Comparison of ENCODE assay signal across 27 cellular contexts in the genomic region with DNA sequence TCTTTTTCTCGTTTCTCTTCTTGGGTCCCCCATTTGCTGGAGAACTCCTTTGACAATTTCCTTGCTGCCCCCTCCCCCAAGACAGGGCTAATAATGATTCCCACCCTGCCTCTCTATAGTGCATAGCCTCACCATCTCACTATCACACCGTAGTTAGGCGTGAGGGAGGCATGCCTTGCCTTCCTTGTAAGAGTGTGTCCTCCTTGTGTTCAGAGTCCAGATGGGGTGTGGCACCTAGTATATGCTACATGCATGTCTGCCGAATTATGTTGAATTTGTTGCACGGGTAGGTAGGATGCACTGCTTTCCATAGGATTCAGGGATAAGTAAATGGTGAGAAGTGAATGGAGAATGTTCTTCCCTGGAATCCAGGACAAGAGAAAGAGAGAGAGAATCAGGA.
DNase-seq lines count a peak whose midpoint lies in the region; ATAC-seq, FAIRE-seq and TF ChIP-seq lines count a peak whose summit lies in the region.
"Had no signal": no experiment of that assay in that cellular context is flagged by ENCODE, and none has a peak within 500 bp of the region (broad histone marks: within the 10 kb centered on the region; RNA-seq: fewer than 3 reads in every experiment).

No MANE protein-coding gene starts in this region.

- FAIRE-seq in H1 (lab: Jason Lieb, UNC) = no peak
- FAIRE-seq in small intestine (lab: Jason Lieb, UNC) = no peak
- FAIRE-seq: A204.1, GM12878, GM12892, GM18507 had no signal

- no peak overlapping the region for H3K14ac ChIP-seq in IMR-90 (replicated peaks; ENCODE audit: low read depth, low read length)
- no peak overlapping the region for H3K14ac ChIP-seq in H1 (ENCODE audit: insufficient read length)

- in situ Hi-C loops in IMR-90 (cut with MboI; ENCODE audit: low sequenced_read_pairs) = no loop called here

- H3K56ac ChIP-seq in IMR-90 (ENCODE audit: extremely low read depth, insufficient read depth, low read length) (no peak overlapping the region), H1 (replicated peaks; ENCODE audit: insufficient read length, low read depth, low read length) (no peak overlapping the region)

- CTCF ChIA-PET in IMR-90 (lab: Yijun Ruan, JAX) (no interaction called here), H1 (lab: Charles Lee; ENCODE audit: partially characterized antibody) (no interaction called here), RWPE1 (lab: Yijun Ruan, JAX) (interaction anchor here (0.6 kb wide), 2 partner anchors 21 to 418 kb away, joined by 3 read pairs; no protein-coding TSS in a partner anchor)

- intact Hi-C loops in IMR-90 (cut with micrococcal nuclease) (no loop called here), mucosa of descending colon (cut with DNase I, micrococcal nuclease) (no loop called here)

- H3K36me3 ChIP-seq in IMR-90 (ENCODE audit: control insufficient read depth, insufficient read depth, low read length) (no peaks in the 10 kb centered on the region), H1 (ENCODE audit: control insufficient read depth in 2 of 4, insufficient read depth in 4 of 4, low read length in 3 of 4) (no peaks in the 10 kb centered on the region), mucosa of descending colon (ENCODE audit: low read depth) (no peaks in the 10 kb centered on the region), small intestine (ENCODE audit: control insufficient read depth in 2 of 2, insufficient read depth in 2 of 2, low read length in 2 of 2) (no peaks in the 10 kb centered on the region)
- H3K36me3 ChIP-seq: BE2C, BLaER1 had no signal

- H2AK9ac ChIP-seq in IMR-90 (replicated peaks; ENCODE audit: low read depth, low read length, poor library complexity) = no peak overlapping the region

- TF ChIP-seq CTCF in IMR-90 (conservative IDR thresholded peaks at IDR 0.05; ENCODE audit: low read depth, low read length) (no peak), H1 (IDR thresholded peaks at IDR 0.05; ENCODE audit: control extremely low read depth in 1 of 3, insufficient read depth in 1 of 3, low read depth in 1 of 3, low read length in 3 of 3) (no peak), mucosa of descending colon (IDR thresholded peaks at IDR 0.05) (no peak), RWPE1 (conservative IDR thresholded peaks at IDR 0.05; ENCODE audit: low read depth) (no peak)

- TF ChIP-seq POLR2A in IMR-90 (IDR thresholded peaks at IDR 0.05; ENCODE audit: low read depth, low read length) = no peak
- TF ChIP-seq POLR2A in H1 (IDR thresholded peaks at IDR 0.05; ENCODE audit: control extremely low read depth in 1 of 2, low read depth in 2 of 2, low read length in 2 of 2) = no peak

- peak overlapping the region; percentile 9 for H2AFZ ChIP-seq in IMR-90 (replicated peaks; ENCODE audit: low read length, poor library complexity)
- H2AFZ ChIP-seq in H1 (ENCODE audit: low read length) = no peak overlapping the region

- H2BK120ac ChIP-seq in IMR-90 (ENCODE audit: low read depth, low read length) = no peak overlapping the region
- H2BK120ac ChIP-seq in H1 (replicated peaks; ENCODE audit: low read depth, low read length) = no peak overlapping the region

- H3K23me2 ChIP-seq in H1 (ENCODE audit: low read depth, low read length) = no peaks in the 10 kb centered on the region

- WGBS in IMR-90 (ENCODE audit: extremely low coverage in 2 of 2, insufficient read length in 1 of 2), 2 experiments = no CpG with 5 or more reads among the region's 5 CpGs
- WGBS in H1 (ENCODE audit: extremely low coverage in 1 of 2, insufficient coverage in 1 of 2, insufficient read length in 1 of 2, insufficient replicate concordance in 2 of 2, low coverage in 1 of 2, low lambda C conversion rate in 2 of 2, missing lambda C conversion rate in 1 of 2), 2 experiments = 89% methylated on average over 5 of the region's 5 CpGs; no CpG with 5 or more reads in 1 of the 2 experiments
- WGBS in small intestine, 3 donors = 63 to 84% (median 65%) methylated on average over 5 of the region's 5 CpGs

- H4K8ac ChIP-seq in IMR-90 (ENCODE audit: low read depth in 2 of 2, low read length in 2 of 2) = no peak overlapping the region
- H4K8ac ChIP-seq in H1 (ENCODE audit: extremely low read depth, insufficient read depth, low read length) = no peak overlapping the region

- H4K91ac ChIP-seq in IMR-90 (ENCODE audit: insufficient read depth, low read depth, low read length) = no peak overlapping the region
- H4K91ac ChIP-seq in H1 (replicated peaks; ENCODE audit: insufficient read length, low read length) = no peak overlapping the region

- H3K4me3 ChIP-seq in IMR-90 (ENCODE audit: insufficient read depth, low read depth, low read length) (no peak overlapping the region), H1 (ENCODE audit: extremely low read depth in 1 of 4, insufficient read depth in 2 of 4, low read depth in 3 of 4, low read length in 4 of 4) (no peak overlapping the region), mucosa of descending colon (no peak overlapping the region), small intestine (ENCODE audit: low read depth in 1 of 2, low read length in 2 of 2) (no peak overlapping the region)
- H3K4me3 ChIP-seq: BLaER1, GM12878 had no signal

- H3K9ac ChIP-seq in IMR-90 (ENCODE audit: low read depth, low read length) (no peak overlapping the region), H1 (replicated peaks in 1 of 4; ENCODE audit: extremely low read depth in 1 of 4, low read depth in 3 of 4, low read length in 3 of 4) (no peak overlapping the region)
- H3K9ac ChIP-seq: BLaER1 had no signal

- dilution Hi-C loops in IMR-90 (cut with HindIII; ENCODE audit: low sequenced_read_pairs, unreplicated experiment) = no loop called here

- no peak for TF ChIP-seq EP300 in H1 (IDR thresholded peaks at IDR 0.05; ENCODE audit: borderline replicate concordance in 1 of 2, low read depth in 2 of 2, low read length in 2 of 2)

- H2BK15ac ChIP-seq in IMR-90 (ENCODE audit: low read depth, low read length) (no peak overlapping the region), H1 (ENCODE audit: low read length) (no peak overlapping the region)

- no peak overlapping the region for H3K4ac ChIP-seq in IMR-90 (ENCODE audit: low read depth, low read length)
- H3K4ac ChIP-seq in H1 (replicated peaks; ENCODE audit: insufficient read length, low read depth, low read length) = no peak overlapping the region

- no peak overlapping the region for H2BK5ac ChIP-seq in IMR-90 (ENCODE audit: low read depth, low read length, poor library complexity, severe bottlenecking)
- H2BK5ac ChIP-seq in H1 (ENCODE audit: low read depth, low read length) = no peak overlapping the region

- no peak for ATAC-seq in IMR-90 (ENCODE audit: low read depth)
- ATAC-seq in mucosa of descending colon = peak; percentile 42
- ATAC-seq: GM12878 had no signal

- no peak overlapping the region for H2AK5ac ChIP-seq in IMR-90 (ENCODE audit: low read depth, low read length)
- no peak overlapping the region; the same call in 1 of the 2 replicates for H2AK5ac ChIP-seq in H1 (ENCODE audit: low read depth, low read length)

- BruUV-seq in IMR-90 (replicated peaks; lab: Mats Ljungman, UMichigan) = no TSS peak

- POLR2A ChIA-PET in IMR-90 (lab: Charles Lee; ENCODE audit: unreplicated experiment) = no interaction called here
- POLR2A ChIA-PET in H1 (lab: Charles Lee; ENCODE audit: partially characterized antibody) = no interaction called here
- POLR2A ChIA-PET in RWPE1 (lab: Yijun Ruan, JAX; ENCODE audit: low non-redundant PET) = no interaction called here

- H2BK20ac ChIP-seq in IMR-90 (ENCODE audit: low read depth, low read length) (no peak overlapping the region), H1 (ENCODE audit: low read length) (no peak overlapping the region)

- TF ChIP-seq RAD21 in IMR-90 (IDR thresholded peaks at IDR 0.05; ENCODE audit: low read length) (no peak), H1 (IDR thresholded peaks at IDR 0.05 in 1 of 2, conservative IDR thresholded peaks at IDR 0.05 in 1 of 2; ENCODE audit: low read depth in 2 of 2, low read length in 2 of 2) (no peak)

- H3K27ac ChIP-seq in IMR-90 (ENCODE audit: insufficient read depth, low read length) (no peak overlapping the region), H1 (ENCODE audit: low read depth, low read length) (no peak overlapping the region), small intestine (ENCODE audit: low read depth in 1 of 2, low read length in 1 of 2) (no peak overlapping the region), RWPE1 (no peak overlapping the region)
- H3K27ac ChIP-seq: BLaER1 had no signal

- H3K27me3 ChIP-seq in IMR-90 (ENCODE audit: control insufficient read depth, insufficient read depth, low read length) (no peaks in the 10 kb centered on the region), H1 (replicated peaks in 1 of 4; ENCODE audit: control insufficient read depth in 3 of 4, extremely low read depth in 1 of 4, insufficient read depth in 3 of 4, low read length in 3 of 4) (0 out of 7 replicates have a peak, but pooled peaks cover 0 to 1% (median 0%) of the 10 kb centered on the region in 4 experiments), small intestine (ENCODE audit: control insufficient read depth in 2 of 2, insufficient read depth in 2 of 2, low read length in 2 of 2) (no peaks in the 10 kb centered on the region)
- H3K27me3 ChIP-seq: BE2C, BLaER1 had no signal

- H3K79me1 ChIP-seq in IMR-90 (ENCODE audit: low read depth in 1 of 2, low read length in 2 of 2) = no peaks in the 10 kb centered on the region
- H3K79me1 ChIP-seq in H1 (ENCODE audit: low read depth, low read length) = no peaks in the 10 kb centered on the region

- no peak overlapping the region for H3K23ac ChIP-seq in IMR-90 (ENCODE audit: low read depth, low read length)
- H3K23ac ChIP-seq in H1 (ENCODE audit: insufficient read length) = no peak overlapping the region

- H3K4me2 ChIP-seq in IMR-90 (ENCODE audit: low read depth, low read length) = no peak overlapping the region
- H3K4me2 ChIP-seq in H1 (ENCODE audit: insufficient read depth in 1 of 2, low read depth in 2 of 2, low read length in 2 of 2) = no peak overlapping the region
- H3K4me2 ChIP-seq: BLaER1 had no signal

- no peaks in the 10 kb centered on the region for H3K9me1 ChIP-seq in IMR-90 (ENCODE audit: insufficient read depth, low read length)

- peak overlapping the region; percentile 35; the same call in 1 of the 2 replicates for H2BK12ac ChIP-seq in H1 (ENCODE audit: low read depth, low read length)

- DNase-seq in IMR-90 (no peak), H1 (ENCODE audit: low read depth in 1 of 2, low spot score in 2 of 2) (no peak), mucosa of descending colon (peak in 1 of 3 donors; percentile 54), small intestine (peak; percentile 32), GOT3 (lab: John Stamatoyannopoulos, UW) (no peak), RWPE1 (ENCODE audit: low spot score) (no peak), NCI-H2196 treated with DMSO at 0.1 percent for 48 hours (lab: John Stamatoyannopoulos, UW; ENCODE audit: unreplicated experiment) (no peak)
- DNase-seq: 8988T; ACHN; BE2C; C1 segment of cervical spinal cord; CD4-positive, alpha-beta memory T cell; CD4-positive, CD25-positive, alpha-beta regulatory T cell; CD8-positive, alpha-beta memory T cell; COR-L47; DMS 273 treated with DMSO at 0.1 percent for 48 hours; DMS153; DMS53; DMS79; DND-41; EL; GDM1 had no signal

- H4K20me1 ChIP-seq in IMR-90 (ENCODE audit: insufficient read depth, low read length) (no peaks in the 10 kb centered on the region), H1 (replicated peaks in 1 of 2; ENCODE audit: control insufficient read depth in 1 of 2, insufficient read depth in 2 of 2, low read length in 2 of 2) (no peaks in the 10 kb centered on the region)
- H4K20me1 ChIP-seq: BLaER1 had no signal

- peaks cover 2% of the 10 kb centered on the region; the same call in 1 of the 2 replicates for H3K9me3 ChIP-seq in IMR-90 (ENCODE audit: control insufficient read depth, insufficient read depth, low read length)
- no peaks in the 10 kb centered on the region for H3K9me3 ChIP-seq in H1 (ENCODE audit: insufficient read depth in 2 of 2, low read depth in 1 of 2, low read length in 1 of 2)
- no peaks in the 10 kb centered on the region for H3K9me3 ChIP-seq in mucosa of descending colon
- H3K9me3 ChIP-seq in small intestine (ENCODE audit: control insufficient read depth, low read depth) = no peaks in the 10 kb centered on the region
- H3K9me3 ChIP-seq: BE2C had no signal

- H4K5ac ChIP-seq in IMR-90 (ENCODE audit: low read depth, low read length) (no peak overlapping the region), H1 (ENCODE audit: insufficient read length, low read depth, low read length) (no peak overlapping the region)

- H3K79me2 ChIP-seq in H1 (ENCODE audit: control insufficient read depth in 1 of 2, insufficient read depth in 2 of 2, low read length in 2 of 2) = no peaks in the 10 kb centered on the region

- no peak overlapping the region for H3K18ac ChIP-seq in IMR-90 (ENCODE audit: low read depth, low read length)
- H3K18ac ChIP-seq in H1 (ENCODE audit: extremely low read depth, low read length) = no peak overlapping the region

- H3K4me1 ChIP-seq in IMR-90 (ENCODE audit: control insufficient read depth, insufficient read depth, low read length) (no peaks in the 10 kb centered on the region), H1 (replicated peaks in 1 of 4; ENCODE audit: control insufficient read depth in 3 of 4, insufficient read depth in 4 of 4, low read length in 3 of 4) (peaks cover 0 to 2% (median 0%) of the 10 kb centered on the region in 4 experiments; a peak in 1 of 7 replicates), mucosa of descending colon (ENCODE audit: low read depth) (peaks cover 16% of the 10 kb centered on the region), small intestine (ENCODE audit: control insufficient read depth in 2 of 2, insufficient read depth in 1 of 2, low read depth in 1 of 2, low read length in 1 of 2) (no peaks in the 10 kb centered on the region)
- H3K4me1 ChIP-seq: BE2C had no signal
